In genomic region chr10:31886885-31887284, GRCh38 we compare ENCODE assay signal across 20 cellular contexts.
"Had no signal": no experiment of that assay in that cellular context is flagged by ENCODE, and none has a peak within 500 bp of the region (broad histone marks: within the 10 kb centered on the region; RNA-seq: fewer than 3 reads in every experiment).

No MANE protein-coding gene starts in this region.

- H3K36me3 ChIP-seq: gastrocnemius medialis, spleen, thoracic aorta, upper lobe of right lung had no signal

- DNase-seq: activated CD4-positive, alpha-beta T cell treated with anti-CD3 and anti-CD28 coated beads for 1 hour; activated CD4-positive, alpha-beta T cell treated with anti-CD3 and anti-CD28 coated beads, Interleukin-2, amount 50 U/mL, for 4 hours; activated naive CD4-positive, alpha-beta T cell treated with Interleukin-2 at 50 U/mL for 16 hours; activated naive CD8-positive, alpha-beta T cell treated with anti-CD3 and anti-CD28 coated beads, Interleukin-2, amount 50 U/mL, for 24 hours; cerebellar nuclear complex; effector memory CD4-positive, alpha-beta T cell; gastrocnemius medialis; mucosa of descending colon; nucleus accumbens; spleen; stimulated activated naive CD8-positive, alpha-beta T cell treated with anti-CD3 and anti-CD28 coated beads, Interleukin-15, amount 100 ng/mL, for 72 hours; T-helper 1 cell; T1000; upper lobe of right lung had no signal

- H3K4me3 ChIP-seq: gastrocnemius medialis, mucosa of descending colon, spleen, thoracic aorta, upper lobe of right lung had no signal

- H3K27ac ChIP-seq: epithelial cell of prostate, gastrocnemius medialis, spleen, upper lobe of right lung, VCaP had no signal

- ATAC-seq: activated naive CD8-positive, alpha-beta T cell treated with anti-CD3 and anti-CD28 coated beads, Interleukin-2, amount 50 U/mL, for 24 hours; activated T-helper 17 cell treated with anti-CD3 and anti-CD28 coated beads, Interleukin-2, amount 50 U/mL, for 72 hours; gastrocnemius medialis; left lobe of liver; mucosa of descending colon; sciatic nerve; stimulated activated naive CD8-positive, alpha-beta T cell treated with anti-CD3 and anti-CD28 coated beads, Interleukin-15, amount 100 ng/mL, for 72 hours; upper lobe of right lung had no signal

- H3K9me3 ChIP-seq: gastrocnemius medialis, mucosa of descending colon, spleen, thoracic aorta, upper lobe of right lung had no signal

- H3K27me3 ChIP-seq: gastrocnemius medialis, spleen, upper lobe of right lung had no signal
